ENCODE assay signal across 8 cellular contexts in the genomic region with DNA sequence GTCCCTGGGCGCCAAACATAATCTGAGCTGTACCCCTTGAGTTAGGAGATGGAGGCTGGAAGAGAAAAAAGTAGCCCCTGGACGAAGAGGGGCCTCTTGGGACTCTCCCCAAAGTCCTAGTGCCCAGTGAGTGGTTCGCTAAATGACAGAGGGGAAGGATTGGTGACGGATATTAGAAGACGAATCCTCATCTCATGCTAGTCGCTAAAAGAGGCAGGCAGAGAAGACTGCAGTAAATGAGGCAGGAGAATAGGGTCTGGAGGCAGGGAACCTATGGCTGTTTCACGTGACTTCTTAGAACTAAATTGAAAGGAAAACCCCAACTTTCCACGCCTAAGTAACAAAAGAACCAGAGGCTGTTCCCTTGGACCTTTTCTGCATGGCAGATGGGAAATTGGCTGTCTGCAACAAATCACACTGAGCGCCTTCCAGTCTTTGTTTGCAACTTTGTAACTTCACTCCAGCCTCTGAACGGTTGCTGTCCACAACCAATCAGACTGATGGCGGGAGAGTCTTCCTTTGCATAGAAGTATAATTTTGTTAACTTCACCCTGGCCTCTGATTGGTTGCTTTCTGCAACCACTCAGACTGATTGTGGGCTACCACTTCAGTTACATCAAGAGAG. TPM values are rescaled to one million over a fixed set of nuclear protein-coding genes. Genes with fewer than 3 reads are reported as not detected.
DNase-seq lines count a peak whose midpoint lies in the region; ATAC-seq, FAIRE-seq and TF ChIP-seq lines count a peak whose summit lies in the region.

No MANE protein-coding gene starts in this region.

- no peak for ATAC-seq in CD8-positive, alpha-beta T cell
- ATAC-seq in K562 = peak; percentile 13; the same call in 2 of the 3 replicates
- ATAC-seq in GM19463 (IDR thresholded peaks at IDR 0.05; ENCODE audit: unreplicated experiment) = no peak
- ATAC-seq in omental fat pad (ENCODE audit: low FRiP score) = no peak
- ATAC-seq in GM18520 (IDR thresholded peaks at IDR 0.05; ENCODE audit: unreplicated experiment) = no peak

- peak overlapping the region; percentile 99 for H3K27ac Mint-ChIP-seq in CD8-positive, alpha-beta T cell
- H3K27ac Mint-ChIP-seq in nephron = peak overlapping the region; percentile 98 to 99 (median 98)

- DNase-seq in CD8-positive, alpha-beta T cell = no peak
- DNase-seq in K562 (ENCODE audit: extremely low read depth in 1 of 4, low spot score in 3 of 4) = peak in 2 of 4 experiments; percentile 30 to 61
- DNase-seq in omental fat pad (ENCODE audit: low spot score) = no peak
- DNase-seq in HTR-8/SVneo (ENCODE audit: insufficient read length, low spot score) = no peak

- no peak for TF ChIP-seq POLR2A in K562 (conservative IDR thresholded peaks at IDR 0.05)

- peaks cover 42% of the 10 kb centered on the region for H3K79me2 ChIP-seq in K562 (ENCODE audit: control insufficient read depth, insufficient read depth, low read length)

- H3K36me3 ChIP-seq in CD8-positive, alpha-beta T cell (ENCODE audit: insufficient read depth, low read length) = no peaks in the 10 kb centered on the region
- H3K36me3 ChIP-seq in HUES48 (ENCODE audit: control insufficient read depth, insufficient read depth, low read length) = peaks cover 8% of the 10 kb centered on the region
- peaks cover 27% of the 10 kb centered on the region for H3K36me3 ChIP-seq in K562 (ENCODE audit: control insufficient read depth, insufficient read depth, low read length)

- peak overlapping the region; percentile 94 for H3K4me2 ChIP-seq in K562 (ENCODE audit: insufficient read depth, low read length)

- peaks cover 18% of the 10 kb centered on the region for H3K4me1 ChIP-seq in CD8-positive, alpha-beta T cell (ENCODE audit: insufficient read depth, low read length)
- H3K4me1 ChIP-seq in HUES48 (ENCODE audit: control insufficient read depth, insufficient read depth, low read length) (peaks cover 5% of the 10 kb centered on the region; the same call in 1 of the 2 replicates), K562 (replicated peaks in 1 of 2; ENCODE audit: control insufficient read depth in 2 of 2, insufficient read depth in 2 of 2, low read length in 2 of 2) (peaks cover 24 to 25% of the 10 kb centered on the region in 2 experiments)

- CTCF ChIA-PET in CD8-positive, alpha-beta T cell (lab: Charles Lee) = interaction anchor here (1.6 to 3.1 kb wide), 2 partner anchors 15 to 89 kb away, joined by 7 to 24 read pairs; no protein-coding TSS in a partner anchor
- CTCF ChIA-PET in K562 (lab: Yijun Ruan, JAX; ENCODE audit: low intra/inter-chr PET ratio) = no interaction called here

- peak overlapping the region; percentile 79 for H3K27ac ChIP-seq in CD8-positive, alpha-beta T cell (ENCODE audit: low read depth, low read length)
- H3K27ac ChIP-seq in HUES48 (ENCODE audit: low read depth, low read length) (peak overlapping the region; percentile 98), K562 (ENCODE audit: extremely low read depth, low read depth, low read length) (peak overlapping the region; percentile 99)

- no peak for TF ChIP-seq EP300 in K562 (IDR thresholded peaks at IDR 0.05; ENCODE audit: low read length)

- POLR2A ChIA-PET in CD8-positive, alpha-beta T cell (lab: Charles Lee) = interaction anchor here (0.6 to 2.4 kb wide), 11 partner anchors 15 to 524 kb away, joined by 3 to 10 read pairs (median 3); no protein-coding TSS in a partner anchor
- POLR2A ChIA-PET in K562 (lab: Yijun Ruan, JAX) = interaction anchor here (1.0 to 2.2 kb wide), 9 partner anchors 10 to 95 kb away, joined by 3 to 16 read pairs (median 3); a partner anchor contains a TSS

- H3K9ac ChIP-seq in HUES48 (ENCODE audit: low read depth, low read length) (peak overlapping the region; percentile 99), K562 (ENCODE audit: insufficient read depth in 1 of 2, low read depth in 2 of 2, low read length in 2 of 2) (peak overlapping the region; percentile 85 to 99)

- peaks cover 22% of the 10 kb centered on the region for H3K36me3 Mint-ChIP-seq in CD8-positive, alpha-beta T cell
- H3K36me3 Mint-ChIP-seq in nephron (ENCODE audit: low read depth) = peaks cover 4% of the 10 kb centered on the region

- peak overlapping the region; percentile 99 for H3K4me3 Mint-ChIP-seq in CD8-positive, alpha-beta T cell
- peak overlapping the region; percentile 98 to 99 (median 99) for H3K4me3 Mint-ChIP-seq in nephron

- H4K20me1 ChIP-seq in K562 (replicated peaks; ENCODE audit: control insufficient read depth, insufficient read depth, low read length) = no peaks in the 10 kb centered on the region

- H3K9me3 Mint-ChIP-seq in CD8-positive, alpha-beta T cell = no peaks in the 10 kb centered on the region
- no peaks in the 10 kb centered on the region for H3K9me3 Mint-ChIP-seq in nephron

- peak overlapping the region; percentile 96 for H3K4me3 ChIP-seq in CD8-positive, alpha-beta T cell (ENCODE audit: low read depth, low read length)
- H3K4me3 ChIP-seq in HUES48 (ENCODE audit: low read depth, low read length) = peak overlapping the region; percentile 79; the same call in 1 of the 2 replicates
- H3K4me3 ChIP-seq in K562 = peak overlapping the region; percentile 50

- no peaks in the 10 kb centered on the region for H3K27me3 ChIP-seq in CD8-positive, alpha-beta T cell (ENCODE audit: insufficient read depth, low read length)
- H3K27me3 ChIP-seq in HUES48 (ENCODE audit: control insufficient read depth, insufficient read depth, low read length) (no peaks in the 10 kb centered on the region), K562 (ENCODE audit: control insufficient read depth in 2 of 2, insufficient read depth in 2 of 2, low read length in 2 of 2) (no peaks in the 10 kb centered on the region)

- no peak for TF ChIP-seq RAD21 in K562 (CRISPR knock-in tag; conservative IDR thresholded peaks at IDR 0.05 in 1 of 2, IDR thresholded peaks at IDR 0.05 in 1 of 2)

- in situ Hi-C loops in K562 (cut with MboI) = no loop called here

- no peaks in the 10 kb centered on the region for H3K9me1 ChIP-seq in K562 (ENCODE audit: control insufficient read depth, insufficient read depth, low read length)

- peaks cover 28% of the 10 kb centered on the region for H3K4me1 Mint-ChIP-seq in CD8-positive, alpha-beta T cell (ENCODE audit: low read depth)
- peaks cover 16% of the 10 kb centered on the region for H3K4me1 Mint-ChIP-seq in nephron

- no peaks in the 10 kb centered on the region for H3K9me3 ChIP-seq in CD8-positive, alpha-beta T cell (ENCODE audit: low read length)
- H3K9me3 ChIP-seq in HUES48 (ENCODE audit: control insufficient read depth, insufficient read depth, low read length) = no peaks in the 10 kb centered on the region
- no peaks in the 10 kb centered on the region for H3K9me3 ChIP-seq in K562 (replicated peaks; ENCODE audit: control insufficient read depth, insufficient read depth, low read depth, low read length)

- BruUV-seq in K562 (replicated peaks; lab: Mats Ljungman, UMichigan) = TSS peak; percentile 95

- peak; percentile 75 for FAIRE-seq in K562 (lab: Jason Lieb, UNC)
- no peak for FAIRE-seq in HTR-8/SVneo (lab: Jason Lieb, UNC)

- WGBS in K562 (ENCODE audit: insufficient coverage, low coverage, missing lambda C conversion rate) = 12% methylated on average over 11 of the region's 11 CpGs

- TF ChIP-seq CTCF in CD8-positive, alpha-beta T cell (IDR thresholded peaks at IDR 0.05) = no peak
- TF ChIP-seq CTCF in K562 (IDR thresholded peaks at IDR 0.05 in 2 of 3, conservative IDR thresholded peaks at IDR 0.05 in 1 of 3; ENCODE audit: insufficient read depth in 2 of 3, low read depth in 1 of 3, low read length in 3 of 3) (no peak), nephron (IDR thresholded peaks at IDR 0.05; ENCODE audit: unreplicated experiment in 3 of 3) (no peak), omental fat pad (IDR thresholded peaks at IDR 0.05) (no peak)

- intact Hi-C loops in CD8-positive, alpha-beta T cell (cut with DNase I, micrococcal nuclease) = loop anchor here (1.0 to 10.0 kb wide), 12 partner anchors 54 to 1142 kb away; a partner anchor contains a TSS
- intact Hi-C loops in K562 (cut with micrococcal nuclease) = loop anchor here (1.0 kb wide), 1 partner anchor 58 kb away; no protein-coding TSS in a partner anchor

- no peaks in the 10 kb centered on the region for H3K27me3 Mint-ChIP-seq in CD8-positive, alpha-beta T cell (ENCODE audit: low read depth)
- no peaks in the 10 kb centered on the region for H3K27me3 Mint-ChIP-seq in nephron (ENCODE audit: low read depth)

- peak overlapping the region; percentile 99 for H2AFZ ChIP-seq in K562 (ENCODE audit: low read depth, low read length)

RNA-seq across cellular contexts. Expression of a gene that starts 0.7 kb away (rescaled TPM):
- 10 to 100 TPM; 29.6 to 32.6 TPM for total RNA-seq in CD8-positive, alpha-beta T cell
- 34.8 and 94.2 TPM in 2 replicates for total RNA-seq in K562 (2011; cell fraction: chromatin; rRNA removed; ENCODE audit: low replicate concordance)
- total RNA-seq in K562 (2011; cell fraction: nucleolus; rRNA removed) = 42.8 and 43.9 TPM in 2 replicates
- total RNA-seq in K562 (2011; cell fraction: nucleoplasm; rRNA removed) = 23.1 and 23.4 TPM in 2 replicates
- total RNA-seq in K562 (2014; rRNA removed) (14.8 and 69.6 TPM in 2 replicates), K562 (2014; rRNA removed; fragmentation: Illumina TruSeq; extraction: Trizol) (25.9 and 30.5 TPM in 2 replicates), K562 (2015; rRNA removed; fragmentation: Illumina TruSeq; extraction: Trizol) (19.9 and 21.2 TPM in 2 replicates), K562 (2021) (23.0 and 25.6 TPM in 2 replicates), omental fat pad (1 to 10 TPM; 2.6 to 8.7 (median 5.3) TPM)
- polyA plus RNA-seq in K562 (2011; rRNA removed) (11.1 and 15.6 TPM in 2 replicates), K562 (2014; fragmentation: Illumina TruSeq; extraction: Trizol) (17.5 and 20.5 TPM in 2 replicates), K562 (2014; fragmentation: Nextera tagmentation; extraction: Ambion mirVana) (1 to 10 TPM; 4.0 to 4.3 TPM), K562 (2014; rRNA removed) (9.5 and 11.1 TPM in 2 replicates)
- polyA plus RNA-seq in K562 (2011; cell fraction: cytosol; rRNA removed) = 5.2 and 5.4 TPM in 2 replicates
- 8.9 and 14.7 TPM in 2 replicates for polyA plus RNA-seq in K562 (2011; cell fraction: nucleus; rRNA removed)
- 10.0 and 13.2 TPM in 2 replicates for polyA plus RNA-seq in K562 (2012)
- 25.2 and 27.0 TPM in 2 replicates for polyA minus RNA-seq in K562 (2011; rRNA and poly(A)+ RNA removed)
- 5.9 and 21.0 TPM in 2 replicates for polyA minus RNA-seq in K562 (2011; cell fraction: cytosol; rRNA and poly(A)+ RNA removed)
- polyA minus RNA-seq in K562 (2011; cell fraction: nucleus; rRNA and poly(A)+ RNA removed) = 33.5 and 38.2 TPM in 2 replicates
